Comparison of ENCODE assay signal across 9 cellular contexts in the genomic region with DNA sequence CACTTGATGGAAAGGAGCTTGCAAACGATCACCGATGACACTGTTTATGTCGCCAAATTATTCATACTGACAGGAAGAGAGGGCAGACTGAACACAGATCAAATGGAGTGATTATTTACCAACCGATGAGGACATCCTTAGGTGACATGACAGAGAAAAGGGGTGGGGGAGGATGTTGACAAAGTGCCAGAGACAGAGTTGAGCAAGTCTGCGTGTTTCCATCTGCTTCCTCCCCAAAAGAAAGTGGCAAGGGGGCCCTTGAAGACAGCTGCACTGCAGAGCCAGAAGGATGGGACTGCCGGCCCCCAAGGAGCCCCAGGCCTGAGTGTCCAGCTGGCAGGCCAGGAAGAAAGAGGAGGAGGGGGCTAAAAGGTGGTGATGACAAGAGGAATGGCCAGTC.
DNase-seq lines count a peak whose midpoint lies in the region; ATAC-seq and TF ChIP-seq lines count a peak whose summit lies in the region.
"Had no signal": no experiment of that assay in that cellular context is flagged by ENCODE, and none has a peak within 500 bp of the region (broad histone marks: within the 10 kb centered on the region; RNA-seq: fewer than 3 reads in every experiment).

No MANE protein-coding gene starts in this region.

- CTCF ChIA-PET in activated CD8-positive, alpha-beta memory T cell treated with anti-CD3 and anti-CD28 coated beads, Interleukin-2, amount 10 ng/mL, durations not matched to agents 7 days and 5 days (lab: Charles Lee) = no interaction called here
- CTCF ChIA-PET in activated CD4-positive, alpha-beta memory T cell treated with anti-CD3 and anti-CD28 coated beads for 36 hours (lab: Charles Lee) = interaction anchor here (1.7 kb wide), 1 partner anchor 187 kb away, joined by 5 read pairs; no protein-coding TSS in a partner anchor

- H3K4me1 Mint-ChIP-seq in activated CD8-positive, alpha-beta memory T cell treated with anti-CD3 and anti-CD28 coated beads, Interleukin-2, amount 10 ng/mL, durations not matched to agents 7 days and 5 days = peaks cover 11% of the 10 kb centered on the region
- peaks cover 23% of the 10 kb centered on the region for H3K4me1 Mint-ChIP-seq in activated CD4-positive, alpha-beta memory T cell treated with anti-CD3 and anti-CD28 coated beads for 36 hours (ENCODE audit: low read depth)
- peaks cover 5 to 7% of the 10 kb centered on the region in 2 donors for H3K4me1 Mint-ChIP-seq in natural killer cell

- DNase-seq in activated CD8-positive, alpha-beta memory T cell treated with anti-CD3 and anti-CD28 coated beads, Interleukin-2, amount 10 ng/mL, durations not matched to agents 7 days and 5 days = peak; percentile 63
- no peak for DNase-seq in activated CD8-positive, alpha-beta memory T cell treated with anti-CD3 and anti-CD28 coated beads, Interleukin-2, amount 50 U/mL, for 4 hours
- DNase-seq in NCI-H345 treated with DMSO at 0.1 percent for 48 hours (lab: John Stamatoyannopoulos, UW; ENCODE audit: unreplicated experiment) (peak; percentile 88), natural killer cell (no peak), KBM-7 (no peak), NCI-H2227 treated with DMSO at 0.1 percent for 48 hours (lab: John Stamatoyannopoulos, UW) (no peak)
- peak; percentile 68 for DNase-seq in activated CD4-positive, alpha-beta memory T cell treated with anti-CD3 and anti-CD28 coated beads for 36 hours
- DNase-seq: left lung had no signal

- no peaks in the 10 kb centered on the region for H3K36me3 Mint-ChIP-seq in activated CD8-positive, alpha-beta memory T cell treated with anti-CD3 and anti-CD28 coated beads, Interleukin-2, amount 10 ng/mL, durations not matched to agents 7 days and 5 days
- H3K36me3 Mint-ChIP-seq in activated CD4-positive, alpha-beta memory T cell treated with anti-CD3 and anti-CD28 coated beads for 36 hours = no peaks in the 10 kb centered on the region
- H3K36me3 Mint-ChIP-seq in natural killer cell = no peaks in the 10 kb centered on the region

- peak; percentile 84 for ATAC-seq in activated CD8-positive, alpha-beta memory T cell treated with anti-CD3 and anti-CD28 coated beads, Interleukin-2, amount 10 ng/mL, durations not matched to agents 7 days and 5 days
- ATAC-seq in natural killer cell (peak in 2 of 3 donors; percentile 38 to 73), GM19397 (IDR thresholded peaks at IDR 0.05; ENCODE audit: unreplicated experiment) (no peak)

- TF ChIP-seq CTCF in natural killer cell (IDR thresholded peaks at IDR 0.05) = no peak

- peaks cover 44% of the 10 kb centered on the region for H3K27me3 Mint-ChIP-seq in activated CD8-positive, alpha-beta memory T cell treated with anti-CD3 and anti-CD28 coated beads, Interleukin-2, amount 10 ng/mL, durations not matched to agents 7 days and 5 days
- peaks cover 6% of the 10 kb centered on the region for H3K27me3 Mint-ChIP-seq in activated CD4-positive, alpha-beta memory T cell treated with anti-CD3 and anti-CD28 coated beads for 36 hours
- H3K27me3 Mint-ChIP-seq in natural killer cell (ENCODE audit: low read depth in 2 of 2) = peaks cover 35 to 48% of the 10 kb centered on the region in 2 donors

- no peak overlapping the region for H3K4me3 Mint-ChIP-seq in activated CD8-positive, alpha-beta memory T cell treated with anti-CD3 and anti-CD28 coated beads, Interleukin-2, amount 10 ng/mL, durations not matched to agents 7 days and 5 days
- no peak overlapping the region for H3K4me3 Mint-ChIP-seq in activated CD4-positive, alpha-beta memory T cell treated with anti-CD3 and anti-CD28 coated beads for 36 hours
- no peak overlapping the region for H3K4me3 Mint-ChIP-seq in natural killer cell

- no peaks in the 10 kb centered on the region for H3K9me3 Mint-ChIP-seq in activated CD8-positive, alpha-beta memory T cell treated with anti-CD3 and anti-CD28 coated beads, Interleukin-2, amount 10 ng/mL, durations not matched to agents 7 days and 5 days (ENCODE audit: low read depth)
- no peaks in the 10 kb centered on the region for H3K9me3 Mint-ChIP-seq in activated CD4-positive, alpha-beta memory T cell treated with anti-CD3 and anti-CD28 coated beads for 36 hours
- no peaks in the 10 kb centered on the region for H3K9me3 Mint-ChIP-seq in natural killer cell

- peak overlapping the region; percentile 71 for H3K27ac Mint-ChIP-seq in activated CD8-positive, alpha-beta memory T cell treated with anti-CD3 and anti-CD28 coated beads, Interleukin-2, amount 10 ng/mL, durations not matched to agents 7 days and 5 days
- peak overlapping the region; percentile 3 for H3K27ac Mint-ChIP-seq in activated CD4-positive, alpha-beta memory T cell treated with anti-CD3 and anti-CD28 coated beads for 36 hours
- no peak overlapping the region for H3K27ac Mint-ChIP-seq in natural killer cell

- POLR2A ChIA-PET in activated CD4-positive, alpha-beta memory T cell treated with anti-CD3 and anti-CD28 coated beads for 36 hours (lab: Charles Lee) = interaction anchor here (0.6 to 0.7 kb wide), 2 partner anchors 286 to 441 kb away, joined by 3 to 4 read pairs; no protein-coding TSS in a partner anchor

- in situ Hi-C loops in KBM-7 (cut with MboI; ENCODE audit: low pct_unique_long_range_greater_than_20kb, low sequenced_read_pairs) = no loop called here

- intact Hi-C loops in activated CD4-positive, alpha-beta memory T cell treated with anti-CD3 and anti-CD28 coated beads for 36 hours (cut with micrococcal nuclease) = loop anchor here (2.0 kb wide), 1 partner anchor 30 kb away; no protein-coding TSS in a partner anchor
- intact Hi-C loops in natural killer cell (cut with micrococcal nuclease) = no loop called here

Comparison
In these comparisons a context has a peak if more than half of its experiments do, and no peak if none do; other contexts are left out.
1. DNase-seq: peak in activated CD8-positive, alpha-beta memory T cell treated with anti-CD3 and anti-CD28 coated beads, Interleukin-2, amount 10 ng/mL, durations not matched to agents 7 days and 5 days (single experiment), NCI-H345 treated with DMSO at 0.1 percent for 48 hours (single experiment) and activated CD4-positive, alpha-beta memory T cell treated with anti-CD3 and anti-CD28 coated beads for 36 hours (single experiment); none in activated CD8-positive, alpha-beta memory T cell treated with anti-CD3 and anti-CD28 coated beads, Interleukin-2, amount 50 U/mL, for 4 hours (single experiment), natural killer cell (single experiment), KBM-7 (single experiment) and NCI-H2227 treated with DMSO at 0.1 percent for 48 hours (single experiment).
2. H3K27ac Mint-ChIP-seq: peak in activated CD8-positive, alpha-beta memory T cell treated with anti-CD3 and anti-CD28 coated beads, Interleukin-2, amount 10 ng/mL, durations not matched to agents 7 days and 5 days (single experiment) and activated CD4-positive, alpha-beta memory T cell treated with anti-CD3 and anti-CD28 coated beads for 36 hours (single experiment); none in natural killer cell (0 of 2).